8 cellular contexts compared by ENCODE assay signal in genomic region chr10:133318494-133319127, GRCh38. TPM values are rescaled to one million over a fixed set of nuclear protein-coding genes. Genes with fewer than 3 reads are reported as not detected.
DNase-seq lines count a peak whose midpoint lies in the region; ATAC-seq, FAIRE-seq and TF ChIP-seq lines count a peak whose summit lies in the region.

No MANE protein-coding gene starts in this region.

- intact Hi-C loops in pancreas (cut with DNase I) (no loop called here), uterus (cut with DNase I; ENCODE audit: low total_unique reads) (no loop called here)

- H3K9me3 ChIP-seq in pancreas (no peaks in the 10 kb centered on the region), uterus (no peaks in the 10 kb centered on the region)

- no peak for TF ChIP-seq POLR2A in uterus (IDR thresholded peaks at IDR 0.05)

- FAIRE-seq in RCC 7860 (lab: Jason Lieb, UNC), result no peak
- FAIRE-seq in pancreas (lab: Jason Lieb, UNC), result no peak

- no peaks in the 10 kb centered on the region for H3K36me3 ChIP-seq in pancreas
- no peaks in the 10 kb centered on the region for H3K36me3 ChIP-seq in uterus

- DNase-seq in AG08396 (ENCODE audit: low spot score) (peak; percentile 74), HK-2 (ENCODE audit: unreplicated experiment) (peak; percentile 85), RCC 7860 (ENCODE audit: low spot score) (peak; percentile 4), foreskin melanocyte (peak; percentile 24), pancreas (peak; percentile 55 to 92 (median 76)), uterus (peak in 1 of 2 donors; percentile 40)
- DNase-seq in activated T-helper 9 cell treated with anti-CD3 and anti-CD28 coated beads, Interleukin-2, amount 50 U/mL, for 16 hours (ENCODE audit: low read depth), result peak; percentile 58

- no peak overlapping the region for H3K27ac ChIP-seq in pancreas
- H3K27ac ChIP-seq in uterus, result no peak overlapping the region

- H3K27me3 ChIP-seq in pancreas (no peaks in the 10 kb centered on the region), uterus (no peaks in the 10 kb centered on the region)

- peak overlapping the region in 2 of 4 donors; percentile 25 to 45 for H3K4me3 ChIP-seq in pancreas
- H3K4me3 ChIP-seq in uterus, result peak overlapping the region in 1 of 2 donors; percentile 17

- TF ChIP-seq CTCF in pancreas (IDR thresholded peaks at IDR 0.05) (peak; percentile 69 to 84 (median 78)), uterus (IDR thresholded peaks at IDR 0.05) (peak; percentile 33 to 48 (median 41))

- WGBS in pancreas, 2 donors, result 6 to 9% methylated on average over 42 to 51 of the region's 51 CpGs

- peak; percentile 61 for ATAC-seq in GM18909 (IDR thresholded peaks at IDR 0.05; ENCODE audit: poor library complexity, unreplicated experiment)
- peak; percentile 92 to 97 (median 96) for ATAC-seq in pancreas

- H3K4me1 ChIP-seq in pancreas (no peaks in the 10 kb centered on the region), uterus (no peaks in the 10 kb centered on the region)

RNA-seq across cellular contexts. Expression of gene ZNF511, which starts 9.9 kb away (rescaled TPM):
- 10 to 100 TPM; 13.3 to 18.7 (median 16.3) TPM for total RNA-seq in pancreas
- polyA plus RNA-seq in pancreas, result 10 to 100 TPM; 28.1 to 40.3 TPM
- 10 to 100 TPM; 23.1 to 45.5 (median 30.0) TPM for total RNA-seq in uterus

RNA-seq across cellular contexts. Expression of gene TUBGCP2, which starts 9.9 kb away (rescaled TPM):
- 10 to 100 TPM; 23.5 to 33.3 (median 28.9) TPM for total RNA-seq in pancreas
- polyA plus RNA-seq in pancreas, result 100 to 1,000 TPM in 1 of 2 donors, 10 to 100 TPM in 1; 97.5 to 161 TPM
- 10 to 100 TPM; 26.8 to 61.9 (median 44.4) TPM for total RNA-seq in uterus

RNA-seq across cellular contexts. Expression of gene CALY, which starts 18.1 kb away (rescaled TPM):
- 1 to 10 TPM in 4 of 6 donors, under 1 TPM in 2; 0.75 to 7.0 (median 2.3) TPM for total RNA-seq in pancreas
- 10 to 100 TPM in 1 of 2 donors, 1 to 10 TPM in 1; 3.7 to 17.8 TPM for polyA plus RNA-seq in pancreas
- under 1 TPM in 1 of 4 donors, not detected in 3; 0.69 TPM for total RNA-seq in uterus

RNA-seq across cellular contexts. Expression of gene PRAP1, which starts 28.6 kb away (rescaled TPM):
- total RNA-seq in pancreas (not detected), uterus (not detected)
- polyA plus RNA-seq in pancreas, result not detected

RNA-seq across cellular contexts. Expression of gene FUOM, which starts 39.2 kb away (rescaled TPM):
- 10 to 100 TPM in 2 of 6 donors, 1 to 10 TPM in 4; 6.3 to 19.2 (median 6.7) TPM for total RNA-seq in pancreas
- 10 to 100 TPM; 18.0 to 18.6 TPM for polyA plus RNA-seq in pancreas
- total RNA-seq in uterus, result 10 to 100 TPM in 1 of 4 donors, 1 to 10 TPM in 2, not detected in 1; 2.6 to 13.8 (median 2.9) TPM
